8 cellular contexts compared by ENCODE assay signal in genomic region chr9:129111762-129112151, GRCh38.
DNase-seq lines count a peak whose midpoint lies in the region; ATAC-seq and TF ChIP-seq lines count a peak whose summit lies in the region.

No MANE protein-coding gene starts in this region.

- no peaks in the 10 kb centered on the region for H3K4me1 ChIP-seq in HUES48 (ENCODE audit: control insufficient read depth, insufficient read depth, low read length)

- H3K36me3 ChIP-seq in HUES48 (ENCODE audit: control insufficient read depth, insufficient read depth, low read length): no peaks in the 10 kb centered on the region

- H3K9me3 ChIP-seq in HUES48 (ENCODE audit: control insufficient read depth, insufficient read depth, low read length): no peaks in the 10 kb centered on the region

- H3K4me3 ChIP-seq in HUES48 (ENCODE audit: low read depth, low read length) (peak overlapping the region; percentile 92), choroid plexus epithelial cell (ENCODE audit: low read depth, low read length) (peak overlapping the region; percentile 92)

- peaks cover 15% of the 10 kb centered on the region for H3K27me3 ChIP-seq in HUES48 (ENCODE audit: control insufficient read depth, insufficient read depth, low read length)

- peak overlapping the region; percentile 97 for H3K9ac ChIP-seq in HUES48 (ENCODE audit: low read depth, low read length)

- TF ChIP-seq CTCF in GM10266 (IDR thresholded peaks at IDR 0.05; ENCODE audit: control insufficient read depth, insufficient read depth, low read depth, missing control alignments) (no peak), choroid plexus epithelial cell (conservative IDR thresholded peaks at IDR 0.05; ENCODE audit: low read depth, low read length) (no peak)

- peak; percentile 59 for DNase-seq in GM10266 (ENCODE audit: extremely low spot score)
- peak; percentile 47 for DNase-seq in SKM-1 (lab: John Stamatoyannopoulos, UW; ENCODE audit: unreplicated experiment)
- peak; percentile 58 for DNase-seq in choroid plexus epithelial cell (ENCODE audit: low read depth)
- peak; percentile 76 for DNase-seq in left kidney (ENCODE audit: low read depth, low spot score)
- DNase-seq in stimulated activated CD8-positive, alpha-beta memory T cell treated with anti-CD3 and anti-CD28 coated beads, Interleukin-4, amount 100 ng/mL, for 48 hours: peak; percentile 52
- DNase-seq in SHP77 treated with DMSO at 0.1 percent for 48 hours (lab: John Stamatoyannopoulos, UW): no peak

- peak overlapping the region; percentile 98 for H3K27ac ChIP-seq in HUES48 (ENCODE audit: low read depth, low read length)

- ATAC-seq in HG03280 (IDR thresholded peaks at IDR 0.05; ENCODE audit: unreplicated experiment): no peak
